In the genomic region with DNA sequence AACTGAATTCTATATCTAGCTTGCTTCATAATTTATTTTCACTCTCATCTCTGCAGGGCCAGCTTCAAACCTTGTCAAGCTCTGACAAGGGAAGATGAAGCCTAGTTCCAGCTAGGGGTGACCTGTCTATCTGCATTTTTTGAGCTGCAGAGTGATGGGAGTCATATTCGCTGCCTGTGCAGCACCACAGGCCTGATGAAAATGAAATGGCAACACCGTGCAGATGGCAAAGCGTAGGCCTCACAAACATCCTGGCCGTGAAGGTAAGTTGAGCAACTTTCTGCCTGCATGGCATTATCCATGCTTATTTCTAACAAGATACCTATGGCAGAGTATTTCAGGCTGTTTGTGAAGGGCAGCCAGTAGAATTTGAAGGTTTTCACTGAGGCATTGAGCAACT, we compare ENCODE assay signal across 24 cellular contexts.
"Had no signal": no experiment of that assay in that cellular context is flagged by ENCODE, and none has a peak within 500 bp of the region (broad histone marks: within the 10 kb centered on the region; RNA-seq: fewer than 3 reads in every experiment).

No MANE protein-coding gene starts in this region.

- H3K4me1 ChIP-seq: ascending aorta had no signal

- H3K9me3 ChIP-seq: ascending aorta had no signal

- ATAC-seq: activated CD8-positive, alpha-beta T cell treated with anti-CD3 and anti-CD28 coated beads, Interleukin-2, amount 10 ng/mL, durations not matched to agents 7 days and 5 days; K562; Right ventricle myocardium inferior had no signal

- DNase-seq: activated CD4-positive, alpha-beta T cell treated with anti-CD3 and anti-CD28 coated beads, Interleukin-2, amount 10 ng/mL, durations not matched to agents 24 days and 14 days; activated CD4-positive, alpha-beta T cell treated with anti-CD3 and anti-CD28 coated beads, Interleukin-2, amount 50 U/mL, for 4 hours; activated CD8-positive, alpha-beta T cell treated with anti-CD3 and anti-CD28 coated beads, Interleukin-2, amount 10 ng/mL, durations not matched to agents 7 days and 5 days; activated gamma-delta T cell; activated naive CD4-positive, alpha-beta T cell treated with Interleukin-2 at 50 U/mL for 16 hours; activated naive CD8-positive, alpha-beta T cell treated with anti-CD3 and anti-CD28 coated beads, Interleukin-2, amount 10 ng/mL, durations not matched to agents 7 days and 5 days; activated T-cell treated with anti-CD3 and anti-CD28 coated beads, Interleukin-2, amount 50 U/mL, for 24 hours; amygdala; IMR-90; NCI-H146; NCI-H187; NCI-H2081 treated with DMSO at 0.1 percent for 48 hours; NCI-H2171; NCI-H510A; NCI-H526; NCI-H748 treated with DMSO at 0.1 percent for 48 hours; NK-92 treated with Interleukin-12 subunit alpha and Interleukin-12 subunit beta, amount 100 ng/mL, for 24 hours; PC-3; SW 1271; T1000 had no signal

- H3K27me3 ChIP-seq: ascending aorta, cardiac muscle cell had no signal

- H3K36me3 ChIP-seq: ascending aorta, cardiac muscle cell had no signal

- H3K4me3 ChIP-seq: ascending aorta, cardiac muscle cell, K562 had no signal

- H3K27ac ChIP-seq: ascending aorta, cardiac muscle cell had no signal
